ENCODE assay signal across 1 cellular context in genomic region chr2:86623549-86624547, GRCh38.
TF ChIP-seq lines count a peak whose summit lies in the region.

A gene with protein sequence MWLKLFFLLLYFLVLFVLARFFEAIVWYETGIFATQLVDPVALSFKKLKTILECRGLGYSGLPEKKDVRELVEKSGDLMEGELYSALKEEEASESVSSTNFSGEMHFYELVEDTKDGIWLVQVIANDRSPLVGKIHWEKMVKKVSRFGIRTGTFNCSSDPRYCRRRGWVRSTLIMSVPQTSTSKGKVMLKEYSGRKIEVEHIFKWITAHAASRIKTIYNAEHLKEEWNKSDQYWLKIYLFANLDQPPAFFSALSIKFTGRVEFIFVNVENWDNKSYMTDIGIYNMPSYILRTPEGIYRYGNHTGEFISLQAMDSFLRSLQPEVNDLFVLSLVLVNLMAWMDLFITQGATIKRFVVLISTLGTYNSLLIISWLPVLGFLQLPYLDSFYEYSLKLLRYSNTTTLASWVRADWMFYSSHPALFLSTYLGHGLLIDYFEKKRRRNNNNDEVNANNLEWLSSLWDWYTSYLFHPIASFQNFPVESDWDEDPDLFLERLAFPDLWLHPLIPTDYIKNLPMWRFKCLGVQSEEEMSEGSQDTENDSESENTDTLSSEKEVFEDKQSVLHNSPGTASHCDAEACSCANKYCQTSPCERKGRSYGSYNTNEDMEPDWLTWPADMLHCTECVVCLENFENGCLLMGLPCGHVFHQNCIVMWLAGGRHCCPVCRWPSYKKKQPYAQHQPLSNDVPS (minus strand): TSS chr2:86623865. CDS start chr2:86622886, 979 bp downstream.

TF ChIP-seq in K562, 482 proteins besides CTCF, POLR2A, EP300 and RAD21 (continued from another document and continues in another):
- no peak for TF ChIP-seq ELK3 (CRISPR knock-in tag; IDR thresholded peaks at IDR 0.05)
- TF ChIP-seq, protein P1, sequence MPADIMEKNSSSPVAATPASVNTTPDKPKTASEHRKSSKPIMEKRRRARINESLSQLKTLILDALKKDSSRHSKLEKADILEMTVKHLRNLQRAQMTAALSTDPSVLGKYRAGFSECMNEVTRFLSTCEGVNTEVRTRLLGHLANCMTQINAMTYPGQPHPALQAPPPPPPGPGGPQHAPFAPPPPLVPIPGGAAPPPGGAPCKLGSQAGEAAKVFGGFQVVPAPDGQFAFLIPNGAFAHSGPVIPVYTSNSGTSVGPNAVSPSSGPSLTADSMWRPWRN (IDR thresholded peaks at IDR 0.05; ENCODE audit: low read depth) = no peak
- TF ChIP-seq RBM14 (IDR thresholded peaks at IDR 0.05; ENCODE audit: borderline replicate concordance, insufficient read depth, low read depth, low read length) = no peak
- TF ChIP-seq ZNF280B (CRISPR knock-in tag; IDR thresholded peaks at IDR 0.05) = no peak
- TF ChIP-seq NONO (IDR thresholded peaks at IDR 0.05; ENCODE audit: low read depth in 2 of 2, low read length in 1 of 2) = no peak
- TF ChIP-seq ARID1B (IDR thresholded peaks at IDR 0.05) = no peak
- TF ChIP-seq ZEB2 (IDR thresholded peaks at IDR 0.05) = no peak
- no peak for TF ChIP-seq SNRNP70 (optimal IDR thresholded peaks at IDR 0.05; ENCODE audit: low read depth, low read length)
- TF ChIP-seq PML (IDR thresholded peaks at IDR 0.05; ENCODE audit: low read length) = peak; percentile 66; the same call in 1 of the 2 replicates
- TF ChIP-seq HOMEZ (CRISPR knock-in tag; IDR thresholded peaks at IDR 0.05) = no peak
- TF ChIP-seq MAX (CRISPR knock-in tag; IDR thresholded peaks at IDR 0.05) = peak; percentile 76
- TF ChIP-seq HMGN3 (IDR thresholded peaks at IDR 0.05; ENCODE audit: borderline replicate concordance, extremely low read depth, insufficient read length, low read depth, low read length) = peak; percentile 71
- TF ChIP-seq ILK (tag; IDR thresholded peaks at IDR 0.05; ENCODE audit: borderline replicate concordance, low read depth) = no peak
- TF ChIP-seq ZFP36 (IDR thresholded peaks at IDR 0.05; ENCODE audit: low read depth, low read length, partially characterized antibody) = no peak
- no peak for TF ChIP-seq TEAD2 (tag; IDR thresholded peaks at IDR 0.05)
- TF ChIP-seq, protein P2, sequence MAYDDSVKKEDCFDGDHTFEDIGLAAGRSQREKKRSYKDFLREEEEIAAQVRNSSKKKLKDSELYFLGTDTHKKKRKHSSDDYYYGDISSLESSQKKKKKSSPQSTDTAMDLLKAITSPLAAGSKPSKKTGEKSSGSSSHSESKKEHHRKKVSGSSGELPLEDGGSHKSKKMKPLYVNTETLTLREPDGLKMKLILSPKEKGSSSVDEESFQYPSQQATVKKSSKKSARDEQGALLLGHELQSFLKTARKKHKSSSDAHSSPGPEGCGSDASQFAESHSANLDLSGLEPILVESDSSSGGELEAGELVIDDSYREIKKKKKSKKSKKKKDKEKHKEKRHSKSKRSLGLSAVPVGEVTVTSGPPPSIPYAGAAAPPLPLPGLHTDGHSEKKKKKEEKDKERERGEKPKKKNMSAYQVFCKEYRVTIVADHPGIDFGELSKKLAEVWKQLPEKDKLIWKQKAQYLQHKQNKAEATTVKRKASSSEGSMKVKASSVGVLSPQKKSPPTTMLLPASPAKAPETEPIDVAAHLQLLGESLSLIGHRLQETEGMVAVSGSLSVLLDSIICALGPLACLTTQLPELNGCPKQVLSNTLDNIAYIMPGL (CRISPR knock-in tag; IDR thresholded peaks at IDR 0.05) = no peak
- TF ChIP-seq L3MBTL2 (IDR thresholded peaks at IDR 0.05) = peak; percentile 92
- no peak for TF ChIP-seq ZNF23 (CRISPR knock-in tag; IDR thresholded peaks at IDR 0.05)
- peak; percentile 74; the same call in 1 of the 2 replicates for TF ChIP-seq LCOR (CRISPR knock-in tag; IDR thresholded peaks at IDR 0.05)
- no peak for TF ChIP-seq ZNF668 (CRISPR knock-in tag; IDR thresholded peaks at IDR 0.05)
- TF ChIP-seq ZNF175 (CRISPR knock-in tag; IDR thresholded peaks at IDR 0.05; ENCODE audit: low read depth) = no peak
- no peak for TF ChIP-seq HMG20A (CRISPR knock-in tag; conservative IDR thresholded peaks at IDR 0.05)
- TF ChIP-seq ARID4B (CRISPR knock-in tag; IDR thresholded peaks at IDR 0.05) = no peak
- TF ChIP-seq BRF1 (IDR thresholded peaks at IDR 0.05; ENCODE audit: borderline replicate concordance, extremely low read depth, insufficient read length) = no peak
- no peak for TF ChIP-seq ZNF316 (IDR thresholded peaks at IDR 0.05)
- TF ChIP-seq ZBED1 (IDR thresholded peaks at IDR 0.05) = no peak
- TF ChIP-seq BACH1 (tag; IDR thresholded peaks at IDR 0.05) = no peak
- no peak for TF ChIP-seq HDAC1 (IDR thresholded peaks at IDR 0.05)
- TF ChIP-seq, protein P3, sequence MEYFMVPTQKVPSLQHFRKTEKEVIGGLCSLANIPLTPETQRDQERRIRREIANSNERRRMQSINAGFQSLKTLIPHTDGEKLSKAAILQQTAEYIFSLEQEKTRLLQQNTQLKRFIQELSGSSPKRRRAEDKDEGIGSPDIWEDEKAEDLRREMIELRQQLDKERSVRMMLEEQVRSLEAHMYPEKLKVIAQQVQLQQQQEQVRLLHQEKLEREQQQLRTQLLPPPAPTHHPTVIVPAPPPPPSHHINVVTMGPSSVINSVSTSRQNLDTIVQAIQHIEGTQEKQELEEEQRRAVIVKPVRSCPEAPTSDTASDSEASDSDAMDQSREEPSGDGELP (CRISPR knock-in tag; IDR thresholded peaks at IDR 0.05; ENCODE audit: borderline replicate concordance) = peak; percentile 65; the same call in 1 of the 2 replicates
- no peak for TF ChIP-seq PTTG1 (tag; IDR thresholded peaks at IDR 0.05; ENCODE audit: low read depth)
- TF ChIP-seq ZNF79 (CRISPR knock-in tag; IDR thresholded peaks at IDR 0.05; ENCODE audit: low read depth) = no peak
- no peak for TF ChIP-seq ZNF586 (CRISPR knock-in tag; conservative IDR thresholded peaks at IDR 0.05)
- no peak for TF ChIP-seq HMG20B (CRISPR knock-in tag; IDR thresholded peaks at IDR 0.05)
- no peak for TF ChIP-seq SMARCC2 (IDR thresholded peaks at IDR 0.05; ENCODE audit: low read depth)
- no peak for TF ChIP-seq POLR2AphosphoS2 (IDR thresholded peaks at IDR 0.05; ENCODE audit: low read length)
- TF ChIP-seq, protein P4, sequence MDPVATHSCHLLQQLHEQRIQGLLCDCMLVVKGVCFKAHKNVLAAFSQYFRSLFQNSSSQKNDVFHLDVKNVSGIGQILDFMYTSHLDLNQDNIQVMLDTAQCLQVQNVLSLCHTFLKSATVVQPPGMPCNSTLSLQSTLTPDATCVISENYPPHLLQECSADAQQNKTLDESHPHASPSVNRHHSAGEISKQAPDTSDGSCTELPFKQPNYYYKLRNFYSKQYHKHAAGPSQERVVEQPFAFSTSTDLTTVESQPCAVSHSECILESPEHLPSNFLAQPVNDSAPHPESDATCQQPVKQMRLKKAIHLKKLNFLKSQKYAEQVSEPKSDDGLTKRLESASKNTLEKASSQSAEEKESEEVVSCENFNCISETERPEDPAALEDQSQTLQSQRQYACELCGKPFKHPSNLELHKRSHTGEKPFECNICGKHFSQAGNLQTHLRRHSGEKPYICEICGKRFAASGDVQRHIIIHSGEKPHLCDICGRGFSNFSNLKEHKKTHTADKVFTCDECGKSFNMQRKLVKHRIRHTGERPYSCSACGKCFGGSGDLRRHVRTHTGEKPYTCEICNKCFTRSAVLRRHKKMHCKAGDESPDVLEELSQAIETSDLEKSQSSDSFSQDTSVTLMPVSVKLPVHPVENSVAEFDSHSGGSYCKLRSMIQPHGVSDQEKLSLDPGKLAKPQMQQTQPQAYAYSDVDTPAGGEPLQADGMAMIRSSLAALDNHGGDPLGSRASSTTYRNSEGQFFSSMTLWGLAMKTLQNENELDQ (CRISPR knock-in tag; IDR thresholded peaks at IDR 0.05; ENCODE audit: borderline replicate concordance) = no peak
- TF ChIP-seq MLX (CRISPR knock-in tag; conservative IDR thresholded peaks at IDR 0.05) = no peak
- TF ChIP-seq, protein P5, sequence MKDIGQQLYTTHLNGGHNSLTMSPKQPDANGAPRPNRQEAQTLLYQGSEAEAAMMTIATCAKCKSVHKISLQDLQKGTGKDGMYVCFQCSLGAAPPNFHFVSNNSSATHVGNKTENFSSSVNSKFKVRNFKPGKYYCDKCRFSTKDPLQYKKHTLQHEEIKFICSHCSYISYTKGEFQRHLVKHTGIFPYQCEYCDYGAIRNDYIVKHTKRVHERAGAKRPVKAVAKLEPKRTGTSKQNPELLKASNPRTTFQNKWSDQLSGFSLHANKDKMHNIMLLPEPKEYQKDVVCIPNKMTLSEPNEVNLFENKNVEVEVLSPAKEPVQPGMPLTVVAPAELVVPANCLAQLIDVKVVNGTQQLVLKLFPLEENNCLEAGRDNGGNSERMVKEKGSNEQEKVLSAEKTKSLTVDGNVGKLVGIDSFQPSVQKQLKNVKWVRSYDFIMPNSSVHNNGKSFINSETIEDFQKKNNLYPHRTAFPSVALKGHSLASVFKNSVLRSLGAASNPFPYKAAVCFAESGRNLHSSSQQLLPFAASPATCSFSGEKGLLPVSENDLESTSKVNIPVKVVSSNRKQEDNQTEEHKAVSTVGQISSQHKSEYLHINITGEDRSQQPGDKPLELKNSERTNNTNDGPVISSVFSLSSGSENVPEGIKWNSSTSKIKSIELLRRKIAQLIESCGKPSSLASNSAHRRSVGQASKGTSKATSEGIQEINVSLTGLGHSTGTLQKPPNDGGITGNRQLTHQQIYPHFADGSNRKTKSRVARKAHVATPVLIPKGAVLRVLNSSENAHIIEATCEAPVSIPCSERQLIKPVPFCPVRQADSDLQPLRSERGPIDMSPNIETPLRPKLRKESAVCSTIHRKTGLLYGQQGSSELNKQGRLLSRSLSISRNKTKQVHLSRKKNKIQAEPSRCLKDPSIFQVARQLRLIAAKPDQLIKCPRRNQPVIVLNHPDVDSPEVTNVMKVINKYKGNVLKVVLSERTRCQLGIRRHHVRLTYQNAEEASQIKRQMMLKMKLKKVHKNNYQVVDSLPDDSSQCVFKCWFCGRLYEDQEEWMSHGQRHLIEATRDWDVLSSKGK (CRISPR knock-in tag; IDR thresholded peaks at IDR 0.05) = no peak
- no peak for TF ChIP-seq ZNF263 (CRISPR knock-in tag; IDR thresholded peaks at IDR 0.05; ENCODE audit: borderline replicate concordance)
- TF ChIP-seq ARHGAP35 (IDR thresholded peaks at IDR 0.05; ENCODE audit: partially characterized antibody) = no peak
- no peak for TF ChIP-seq HDAC3 (IDR thresholded peaks at IDR 0.05; ENCODE audit: borderline replicate concordance, partially characterized antibody)
